Comparison of ENCODE assay signal across 25 cellular contexts in the genomic region with DNA sequence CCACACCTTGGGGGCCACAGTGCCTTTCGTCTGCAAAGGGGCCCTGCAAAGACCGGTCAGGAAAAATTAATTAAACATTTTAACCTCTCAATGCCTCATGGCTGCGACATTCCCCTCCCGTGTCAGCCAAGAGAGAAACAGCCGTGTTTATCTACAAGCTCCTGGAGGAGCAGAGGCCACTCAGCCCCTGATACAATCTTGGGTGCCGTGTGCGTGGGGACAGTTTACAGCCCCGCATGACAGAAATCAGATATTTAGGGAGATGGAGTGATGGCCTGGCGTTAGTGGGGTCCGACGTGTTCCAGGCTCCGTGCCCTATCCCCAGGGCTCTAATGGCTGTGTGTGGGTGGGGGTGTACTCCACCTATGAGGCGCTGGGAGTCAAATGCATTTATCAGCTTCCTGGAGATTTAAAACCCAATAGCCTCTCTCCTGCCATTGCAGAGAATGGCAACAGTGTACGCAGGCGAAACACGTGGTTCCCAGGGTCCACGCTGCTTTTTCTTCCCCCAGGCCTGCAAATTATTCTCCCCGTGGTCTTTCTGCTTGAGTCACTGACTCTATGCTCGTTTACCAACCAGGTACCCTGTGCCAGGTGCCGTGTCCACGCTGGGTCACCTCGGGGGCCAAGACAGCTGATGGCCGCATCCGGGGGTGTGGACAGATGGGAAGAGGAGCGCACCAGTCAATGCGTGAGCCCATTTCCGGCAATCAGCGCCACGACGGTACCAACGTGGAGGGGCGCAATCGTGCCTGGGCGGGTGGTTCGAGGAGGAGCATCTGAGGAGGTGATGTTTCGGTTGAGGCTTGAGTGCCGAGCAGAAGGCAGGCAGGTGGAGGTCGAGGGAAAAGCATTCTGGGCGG. TPM values are rescaled to one million over a fixed set of nuclear protein-coding genes. Genes with fewer than 3 reads are reported as not detected.
"Had no signal": no experiment of that assay in that cellular context is flagged by ENCODE, and none has a peak within 500 bp of the region (broad histone marks: within the 10 kb centered on the region; RNA-seq: fewer than 3 reads in every experiment).

No MANE protein-coding gene starts in this region.

- H3K4me3 ChIP-seq: Peyer's patch, SJSA1 had no signal

- H3K36me3 Mint-ChIP-seq: activated CD4-positive, alpha-beta memory T cell treated with anti-CD3 and anti-CD28 coated beads for 36 hours; brain; T-cell had no signal

- H3K4me3 Mint-ChIP-seq: activated B cell treated with CpG ODN at 0.5 μM for 24 hours; activated CD4-positive, alpha-beta memory T cell treated with anti-CD3 and anti-CD28 coated beads for 36 hours; activated CD4-positive, alpha-beta T cell treated with anti-CD3 and anti-CD28 coated beads, Interleukin-2, amount 10 ng/mL, durations not matched to agents 7 days and 5 days; activated naive CD4-positive, alpha-beta T cell treated with anti-CD3 and anti-CD28 coated beads for 36 hours; activated T-helper 17 cell treated with anti-CD3 and anti-CD28 coated beads, Interleukin-2, amount 50 U/mL, for 72 hours; brain; IgD-negative memory B cell; T-cell had no signal

- H3K9me3 ChIP-seq: Peyer's patch, SJSA1 had no signal

- ATAC-seq: activated T-helper 17 cell treated with anti-CD3 and anti-CD28 coated beads, Interleukin-2, amount 50 U/mL, for 72 hours; T-cell had no signal

- H3K4me1 ChIP-seq: SJSA1 had no signal

- H3K9me3 Mint-ChIP-seq: activated B cell treated with CpG ODN at 0.5 μM for 24 hours; activated CD4-positive, alpha-beta T cell treated with anti-CD3 and anti-CD28 coated beads, Interleukin-2, amount 10 ng/mL, durations not matched to agents 7 days and 5 days; activated naive CD4-positive, alpha-beta T cell treated with anti-CD3 and anti-CD28 coated beads for 36 hours; activated T-helper 17 cell treated with anti-CD3 and anti-CD28 coated beads, Interleukin-2, amount 50 U/mL, for 72 hours; brain; IgD-negative memory B cell; T-cell had no signal

- H3K9ac ChIP-seq: KMS-11 had no signal

- DNase-seq: activated B cell treated with CpG ODN at 0.5 μM for 24 hours; activated CD4-positive, alpha-beta memory T cell treated with anti-CD3 and anti-CD28 coated beads for 36 hours; activated CD4-positive, alpha-beta T cell treated with anti-CD3 and anti-CD28 coated beads, Interleukin-2, amount 10 ng/mL, durations not matched to agents 7 days and 5 days; activated CD8-positive, alpha-beta memory T cell treated with anti-CD3 and anti-CD28 coated beads for 24 hours; activated gamma-delta T cell; activated naive CD4-positive, alpha-beta T cell treated with anti-CD3 and anti-CD28 coated beads for 36 hours; activated T-cell treated with anti-CD3 and anti-CD28 coated beads for 4 hours; activated T-cell treated with anti-CD3 and anti-CD28 coated beads, Interleukin-2, amount 50 U/mL, for 48 hours; amygdala; NCI-H1092; NCI-H1417; NCI-H2029; NCI-H446; NCI-H524; Peyer's patch; SHP77; T-cell; T-helper 2 cell; T1000 had no signal

- H3K36me3 ChIP-seq: Peyer's patch, SJSA1 had no signal

- H3K27me3 ChIP-seq: Peyer's patch had no signal

- H3K27ac ChIP-seq: KMS-11, Peyer's patch, RWPE1, SJSA1 had no signal

- H3K27ac Mint-ChIP-seq: activated B cell treated with CpG ODN at 0.5 μM for 24 hours; activated CD4-positive, alpha-beta memory T cell treated with anti-CD3 and anti-CD28 coated beads for 36 hours; activated CD4-positive, alpha-beta T cell treated with anti-CD3 and anti-CD28 coated beads, Interleukin-2, amount 10 ng/mL, durations not matched to agents 7 days and 5 days; activated naive CD4-positive, alpha-beta T cell treated with anti-CD3 and anti-CD28 coated beads for 36 hours; activated T-helper 17 cell treated with anti-CD3 and anti-CD28 coated beads, Interleukin-2, amount 50 U/mL, for 72 hours; IgD-negative memory B cell had no signal

- H3K4me2 ChIP-seq: KMS-11 had no signal

RNA-seq across cellular contexts. Expression of a gene that starts 40.4 kb away (rescaled TPM):
- total RNA-seq: activated B cell treated with CpG ODN at 0.5 μM for 24 hours; activated CD4-positive, alpha-beta memory T cell treated with anti-CD3 and anti-CD28 coated beads for 36 hours; activated CD4-positive, alpha-beta T cell treated with anti-CD3 and anti-CD28 coated beads, Interleukin-2, amount 10 ng/mL, durations not matched to agents 7 days and 5 days; activated T-helper 17 cell treated with anti-CD3 and anti-CD28 coated beads, Interleukin-2, amount 50 U/mL, for 72 hours had no signal
